In genomic region chr14:47917344-47917954, GRCh38 we compare ENCODE assay signal across 8 cellular contexts.
DNase-seq lines count a peak whose midpoint lies in the region; ATAC-seq and TF ChIP-seq lines count a peak whose summit lies in the region.

No MANE protein-coding gene starts in this region.

- H3K4me2 ChIP-seq in GM23338, result no peak overlapping the region

- no peaks in the 10 kb centered on the region for H3K9me2 ChIP-seq in GM23338 (ENCODE audit: insufficient read depth)

- no peak for DNase-seq in AG09309 (ENCODE audit: low read depth)
- peak; percentile 77 for DNase-seq in GM23338 (ENCODE audit: low spot score)
- peak; percentile 45 for DNase-seq in RKO (ENCODE audit: low spot score)
- DNase-seq in globus pallidus (ENCODE audit: low spot score), result peak; percentile 40
- no peak for DNase-seq in type B pancreatic cell (ENCODE audit: extremely low spot score, unreplicated experiment)
- no peak for DNase-seq in effector memory CD4-positive, alpha-beta T cell
- no peak for DNase-seq in mucosa of gallbladder (ENCODE audit: low spot score)
- no peak for DNase-seq in KG1 (lab: John Stamatoyannopoulos, UW)

- no peaks in the 10 kb centered on the region for H3F3A ChIP-seq in GM23338 (replicated peaks; ENCODE audit: low read depth)

- H3K9me3 ChIP-seq in effector memory CD4-positive, alpha-beta T cell (ENCODE audit: control insufficient read depth, low read length), result no peaks in the 10 kb centered on the region

- H2AFZ ChIP-seq in GM23338, result no peak overlapping the region

- H3K27ac Mint-ChIP-seq in GM23338, result peak overlapping the region; percentile 68; the same call in 1 of the 2 replicates
- no peak overlapping the region for H3K27ac Mint-ChIP-seq in type B pancreatic cell

- no peak; the same call in 2 of the 3 replicates for ATAC-seq in GM23338

- no peaks in the 10 kb centered on the region for H3K27me3 ChIP-seq in GM23338 (ENCODE audit: insufficient read depth)
- no peaks in the 10 kb centered on the region for H3K27me3 ChIP-seq in effector memory CD4-positive, alpha-beta T cell (replicated peaks; ENCODE audit: control insufficient read depth, insufficient read depth, low read length, poor library complexity, severe bottlenecking)

- H3K27me3 Mint-ChIP-seq in GM23338 (ENCODE audit: insufficient read depth, low read depth, poor library complexity) (peaks cover 3% of the 10 kb centered on the region), type B pancreatic cell (no peaks in the 10 kb centered on the region)

- H3K4me1 Mint-ChIP-seq in GM23338, result peaks cover 8% of the 10 kb centered on the region; the same call in 2 of the 3 replicates
- peaks cover 4% of the 10 kb centered on the region for H3K4me1 Mint-ChIP-seq in type B pancreatic cell (ENCODE audit: unreplicated experiment)

- H3K9me3 Mint-ChIP-seq in GM23338 (no peaks in the 10 kb centered on the region), type B pancreatic cell (no peaks in the 10 kb centered on the region)

- H3K27ac ChIP-seq in GM23338 (ENCODE audit: low read depth), result no peak overlapping the region
- no peak overlapping the region for H3K27ac ChIP-seq in effector memory CD4-positive, alpha-beta T cell (ENCODE audit: insufficient read depth, low read length, poor library complexity, severe bottlenecking)

- H3K4me3 Mint-ChIP-seq in GM23338, result no peak overlapping the region
- no peak overlapping the region for H3K4me3 Mint-ChIP-seq in type B pancreatic cell

- TF ChIP-seq CTCF in AG09309 (IDR thresholded peaks at IDR 0.05; ENCODE audit: control insufficient read depth, insufficient read depth, low read depth, low read length, missing control alignments) (peak; percentile 25), GM23338 (conservative IDR thresholded peaks at IDR 0.05; ENCODE audit: low read depth in 2 of 2) (peak; percentile 71 to 95), type B pancreatic cell (conservative IDR thresholded peaks at IDR 0.05) (peak; percentile 90)

- no peaks in the 10 kb centered on the region for H4K20me1 ChIP-seq in GM23338 (replicated peaks; ENCODE audit: insufficient read depth)

- H3K4me3 ChIP-seq in AG09309 (ENCODE audit: control insufficient read depth, low read depth, low read length) (no peak overlapping the region), GM23338 (no peak overlapping the region)
- H3K4me3 ChIP-seq in effector memory CD4-positive, alpha-beta T cell (ENCODE audit: insufficient read depth, low read depth, low read length, poor library complexity, severe bottlenecking), result no peak overlapping the region

- H3K79me2 ChIP-seq in GM23338 (replicated peaks; ENCODE audit: insufficient read depth), result no peaks in the 10 kb centered on the region

- H3K36me3 Mint-ChIP-seq in GM23338 (ENCODE audit: low read depth), result no peaks in the 10 kb centered on the region
- no peaks in the 10 kb centered on the region for H3K36me3 Mint-ChIP-seq in type B pancreatic cell

- H3K4me1 ChIP-seq in GM23338 (ENCODE audit: insufficient read depth), result no peaks in the 10 kb centered on the region
- H3K4me1 ChIP-seq in effector memory CD4-positive, alpha-beta T cell (ENCODE audit: control insufficient read depth, insufficient read depth, low read length, poor library complexity, severe bottlenecking), result no peaks in the 10 kb centered on the region

- no peaks in the 10 kb centered on the region for H3K36me3 ChIP-seq in GM23338 (ENCODE audit: insufficient read depth)
- H3K36me3 ChIP-seq in effector memory CD4-positive, alpha-beta T cell (ENCODE audit: control insufficient read depth, insufficient read depth, low read length), result no peaks in the 10 kb centered on the region

TF ChIP-seq in GM23338, 12 proteins besides CTCF, POLR2A, EP300 and RAD21:
- no peak for TF ChIP-seq ZNF114 (CRISPR knock-in tag; IDR thresholded peaks at IDR 0.05)

Comparison
In these comparisons a context has a peak if more than half of its experiments do, and no peak if none do; other contexts are left out.
1. DNase-seq: peak in GM23338 (single experiment), RKO (single experiment) and globus pallidus (single experiment); none in AG09309 (single experiment), type B pancreatic cell (single experiment), effector memory CD4-positive, alpha-beta T cell (0 of 3), mucosa of gallbladder (single experiment) and KG1 (single experiment).
2. CTCF ChIP-seq: peak in every context shown above with its lines; median percentile 90 in type B pancreatic cell; 83 in GM23338; 25 in AG09309.